Comparison of ENCODE assay signal across 1 cellular context in the genomic region with DNA sequence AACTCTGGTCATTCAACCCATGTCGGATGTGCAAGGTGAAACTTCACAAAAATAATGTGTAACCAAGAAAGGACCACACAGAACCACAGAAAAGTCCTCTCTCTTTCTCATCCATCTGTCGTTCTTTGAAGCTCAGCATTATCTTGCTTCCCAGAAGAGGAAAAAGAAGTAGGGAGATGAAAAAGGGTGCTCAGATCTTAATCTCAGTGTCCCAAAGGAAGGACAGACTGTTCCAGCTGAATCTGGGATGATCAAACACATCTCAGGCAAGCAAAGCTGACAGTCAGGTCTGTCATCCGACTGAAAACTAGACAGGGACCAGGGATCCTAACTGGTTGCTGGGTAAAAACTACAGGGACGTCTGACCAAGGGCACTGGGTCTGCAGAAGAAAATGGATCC.
TF ChIP-seq lines count a peak whose summit lies in the region.

No MANE protein-coding gene starts in this region.

TF ChIP-seq in GM23338, 12 proteins besides CTCF, POLR2A, EP300 and RAD21 (continued from another document):
- no peak for TF ChIP-seq JUNB (IDR thresholded peaks at IDR 0.05; ENCODE audit: unreplicated experiment)
- TF ChIP-seq ZNF114 (CRISPR knock-in tag; IDR thresholded peaks at IDR 0.05): no peak
